Comparison of ENCODE assay signal across 21 cellular contexts in the genomic region with DNA sequence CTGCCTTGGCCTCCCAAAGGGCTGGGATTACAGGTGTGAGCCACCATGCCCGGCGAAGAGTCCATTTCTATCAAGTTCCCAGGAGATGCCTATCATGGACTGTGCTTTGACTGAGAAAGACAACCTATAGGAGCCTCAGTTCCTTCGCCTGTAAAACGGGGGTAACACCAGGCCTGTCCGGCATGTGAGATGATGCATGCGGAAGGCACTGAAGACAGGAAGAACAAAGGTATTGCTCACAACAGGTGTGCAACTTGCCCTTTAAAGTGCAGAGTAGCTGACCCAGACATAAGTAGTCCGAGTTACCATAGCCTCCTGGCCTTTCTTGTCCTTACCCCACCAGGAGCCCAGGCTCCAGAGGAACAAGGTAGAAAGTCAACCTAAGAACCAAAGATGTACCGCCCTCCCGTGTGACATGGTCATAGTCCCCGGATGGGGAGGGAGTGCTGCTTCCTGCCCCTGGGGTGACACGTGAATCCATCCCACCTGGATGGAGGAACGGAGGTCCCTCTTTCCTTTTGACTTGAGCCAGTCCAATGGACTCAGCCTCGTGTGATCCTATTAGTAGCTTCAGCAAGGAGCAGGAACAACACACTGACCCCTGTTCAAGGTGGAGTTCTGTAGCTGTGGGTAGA.
"Had no signal": no experiment of that assay in that cellular context is flagged by ENCODE, and none has a peak within 500 bp of the region (broad histone marks: within the 10 kb centered on the region; RNA-seq: fewer than 3 reads in every experiment).

No MANE protein-coding gene starts in this region.

- H3K4me3 ChIP-seq: cardiac muscle cell, K562, Peyer's patch, SJSA1 had no signal

- DNase-seq: activated CD4-positive, alpha-beta T cell treated with anti-CD3 and anti-CD28 coated beads for 4 hours; activated naive CD4-positive, alpha-beta T cell treated with Interleukin-2 at 50 U/mL for 16 hours; activated T-cell treated with anti-CD3 and anti-CD28 coated beads, Interleukin-2, amount 50 U/mL, for 1 hour; Karpas-422; MM.1S; NCI-H1105; NCI-H1436; NCI-H2081; NCI-H69; Right ventricle myocardium superior; SW 1271; WERI-Rb-1 had no signal

- H3K27ac Mint-ChIP-seq: activated naive CD8-positive, alpha-beta T cell; T-helper 2 cell treated with Interferon-gamma antibody and Interleukin-4, amounts not matched to agents 5 μg/mL and 100 μg/mL, for 36 hours had no signal

- H3K4me3 Mint-ChIP-seq: brain had no signal

- H3K36me3 Mint-ChIP-seq: activated naive CD8-positive, alpha-beta T cell; brain had no signal

- H3K9me3 ChIP-seq: Peyer's patch, SJSA1 had no signal

- H3K27me3 ChIP-seq: cardiac muscle cell, Peyer's patch, SJSA1 had no signal

- H3K36me3 ChIP-seq: cardiac muscle cell, Peyer's patch, SJSA1, WERI-Rb-1 had no signal

- FAIRE-seq: astrocyte had no signal

- H3K27me3 Mint-ChIP-seq: activated naive CD8-positive, alpha-beta T cell had no signal

- H3K27ac ChIP-seq: cardiac muscle cell, Peyer's patch, RWPE1, SJSA1, WERI-Rb-1 had no signal

- H3K9me3 Mint-ChIP-seq: T-helper 2 cell treated with Interferon-gamma antibody and Interleukin-4, amounts not matched to agents 5 μg/mL and 100 μg/mL, for 36 hours had no signal
